1 cellular context compared by ENCODE assay signal in genomic region chr20:24747015-24747712, GRCh38.
TF ChIP-seq lines count a peak whose summit lies in the region.

No MANE protein-coding gene starts in this region.

TF ChIP-seq in GM23338, 12 proteins besides CTCF, POLR2A, EP300 and RAD21 (continued from another document):
- TF ChIP-seq ZNF462 (CRISPR knock-in tag; IDR thresholded peaks at IDR 0.05) (no peak), ZNF331 (CRISPR knock-in tag; IDR thresholded peaks at IDR 0.05; ENCODE audit: low read depth) (no peak), NANOG (IDR thresholded peaks at IDR 0.05; ENCODE audit: borderline replicate concordance) (no peak), JUNB (IDR thresholded peaks at IDR 0.05; ENCODE audit: unreplicated experiment) (no peak), ZNF114 (CRISPR knock-in tag; IDR thresholded peaks at IDR 0.05) (no peak)
